8 cellular contexts compared by ENCODE assay signal in the genomic region with DNA sequence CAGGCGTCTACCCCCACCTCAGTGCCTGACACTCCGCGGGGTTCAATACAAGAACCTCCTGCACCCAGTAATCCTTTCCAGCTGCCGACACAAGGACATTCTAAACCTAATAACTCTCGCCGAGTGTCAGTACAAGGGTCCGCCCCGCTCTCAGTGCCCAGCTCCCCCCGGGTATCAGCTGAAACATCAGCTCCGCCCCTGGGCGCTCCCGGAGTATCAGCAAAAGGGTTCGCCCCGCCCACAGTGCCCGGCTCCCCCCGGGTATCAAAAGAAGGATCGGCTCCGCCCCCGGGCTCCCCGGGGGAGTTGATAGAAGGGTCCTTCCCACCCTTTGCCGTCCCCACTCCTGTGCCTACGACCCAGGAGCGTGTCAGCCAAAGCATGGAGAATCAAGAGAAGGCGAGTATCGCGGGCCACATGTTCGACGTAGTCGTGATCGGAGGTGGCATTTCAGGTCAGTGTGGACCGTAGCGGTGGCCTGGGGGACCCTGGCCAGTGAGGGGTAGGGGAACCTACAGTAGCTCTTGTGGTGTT. TPM values are rescaled to one million over a fixed set of nuclear protein-coding genes. Genes with fewer than 3 reads are reported as not detected.
DNase-seq lines count a peak whose midpoint lies in the region; ATAC-seq and TF ChIP-seq lines count a peak whose summit lies in the region.

Gene MAOA (plus strand): TSS at position 339 of the 534 bp plus-strand sequence. CDS start 43 bp downstream, at position 382.

- peak in 1 of 2 donors; percentile 12 for ATAC-seq in activated T-cell treated with anti-CD3 and anti-CD28 coated beads, Interleukin-2, amount 50 U/mL, for 72 hours (replicated peaks in 1 of 2)
- ATAC-seq in naive B cell (ENCODE audit: low read depth in 2 of 2), result no peak
- no peak for ATAC-seq in HG02981 (IDR thresholded peaks at IDR 0.05; ENCODE audit: unreplicated experiment)

- WGBS in testis, 2 donors, result 16 to 25% methylated on average over 13 to 32 of the region's 32 CpGs

- intact Hi-C loops in testis (cut with DNase I; ENCODE audit: low total_unique reads), result no loop called here

- H3K27me3 ChIP-seq in BLaER1 (peaks cover 52% of the 10 kb centered on the region), testis (no peaks in the 10 kb centered on the region)

- H3K4me1 ChIP-seq in BLaER1, result no peaks in the 10 kb centered on the region
- no peaks in the 10 kb centered on the region for H3K4me1 ChIP-seq in testis

- H3K36me3 Mint-ChIP-seq in activated T-cell treated with anti-CD3 and anti-CD28 coated beads, Interleukin-2, amount 50 U/mL, for 72 hours (ENCODE audit: insufficient read depth in 2 of 2), result no peaks in the 10 kb centered on the region
- no peaks in the 10 kb centered on the region for H3K36me3 Mint-ChIP-seq in naive B cell

- H3K9me3 Mint-ChIP-seq in activated T-cell treated with anti-CD3 and anti-CD28 coated beads, Interleukin-2, amount 50 U/mL, for 72 hours, result no peaks in the 10 kb centered on the region
- H3K9me3 Mint-ChIP-seq in naive B cell, result peaks cover 0 to 16% (median 0%) of the 10 kb centered on the region in 7 donors

- no peak within 1 kb of the TSS for H3K9ac ChIP-seq in BLaER1

- H3K27ac ChIP-seq in BLaER1, result peak within 1 kb of the TSS; percentile 95; the same call in 1 of the 2 replicates
- H3K27ac ChIP-seq in testis, result peak within 1 kb of the TSS; percentile 63 to 78

- H4K20me1 ChIP-seq in BLaER1, result no peaks in the 10 kb centered on the region

- H3K4me3 Mint-ChIP-seq in activated T-cell treated with anti-CD3 and anti-CD28 coated beads, Interleukin-2, amount 50 U/mL, for 72 hours, result peak within 1 kb of the TSS; percentile 89 to 95
- H3K4me3 Mint-ChIP-seq in naive B cell, result peak within 1 kb of the TSS; percentile 74 to 94 (median 84)

- peak; percentile 16 for DNase-seq in NCI-H460 (ENCODE audit: extremely low read depth, low read depth)
- DNase-seq in activated T-cell treated with anti-CD3 and anti-CD28 coated beads, Interleukin-2, amount 50 U/mL, for 72 hours, result peak; percentile 40 to 41
- peak; percentile 55 for DNase-seq in fibroblast of pulmonary artery (ENCODE audit: low read depth)
- no peak for DNase-seq in naive B cell
- DNase-seq in testis, result peak; percentile 58
- DNase-seq in NCI-H69 (lab: John Stamatoyannopoulos, UW), result no peak

- H3K4me3 ChIP-seq in BLaER1 (peak within 1 kb of the TSS; percentile 64), fibroblast of pulmonary artery (replicated peaks; ENCODE audit: low read depth, low read length) (peak within 1 kb of the TSS; percentile 75), testis (peak within 1 kb of the TSS; percentile 63 to 70)

- peaks cover 20% of the 10 kb centered on the region for H3K9me3 ChIP-seq in BLaER1
- H3K9me3 ChIP-seq in testis, result no peaks in the 10 kb centered on the region

- TF ChIP-seq CTCF in fibroblast of pulmonary artery (IDR thresholded peaks at IDR 0.05; ENCODE audit: low read length, missing control alignments) (no peak), testis (IDR thresholded peaks at IDR 0.05) (no peak)

- TF ChIP-seq POLR2A in testis (IDR thresholded peaks at IDR 0.05), result no peak

- peaks cover 9% of the 10 kb centered on the region for H3K4me1 Mint-ChIP-seq in activated T-cell treated with anti-CD3 and anti-CD28 coated beads, Interleukin-2, amount 50 U/mL, for 72 hours (ENCODE audit: low read depth)
- H3K4me1 Mint-ChIP-seq in naive B cell, result peaks cover 0 to 11% (median 9%) of the 10 kb centered on the region in 3 donors

- peaks cover 15% of the 10 kb centered on the region for H3K27me3 Mint-ChIP-seq in activated T-cell treated with anti-CD3 and anti-CD28 coated beads, Interleukin-2, amount 50 U/mL, for 72 hours (ENCODE audit: low read depth)
- H3K27me3 Mint-ChIP-seq in naive B cell, result peaks cover 0 to 14% (median 9%) of the 10 kb centered on the region in 3 donors

- H3K27ac Mint-ChIP-seq in activated T-cell treated with anti-CD3 and anti-CD28 coated beads, Interleukin-2, amount 50 U/mL, for 72 hours, result peak within 1 kb of the TSS; percentile 29
- peak within 1 kb of the TSS in 3 of 6 donors; percentile 16 to 81 (median 73) for H3K27ac Mint-ChIP-seq in naive B cell

- H3K4me2 ChIP-seq in BLaER1, result peak within 1 kb of the TSS; percentile 59

- H3K36me3 ChIP-seq in BLaER1 (no peaks in the 10 kb centered on the region), testis (ENCODE audit: low read depth, missing control alignments) (no peaks in the 10 kb centered on the region)

RNA-seq across cellular contexts. Expression of gene MAOA, which starts in this region (rescaled TPM):
- 17.6 and 18.2 TPM in 2 replicates for total RNA-seq in NCI-H460 (2014; rRNA removed; shearing (Covaris generic))
- 5.4 and 9.0 TPM in 2 replicates for polyA plus RNA-seq in NCI-H460 (2014; cell fraction: nucleus; rRNA removed)
- 10 to 100 TPM in 1 of 2 donors, 1 to 10 TPM in 1; 6.3 to 13.2 TPM for total RNA-seq in activated T-cell treated with anti-CD3 and anti-CD28 coated beads, Interleukin-2, amount 50 U/mL, for 72 hours
- polyA plus RNA-seq in naive B cell (ENCODE audit: low read depth in 6 of 6) (not detected), testis (ENCODE audit: insufficient read depth, low read depth, low replicate concordance) (11.8 TPM)
- total RNA-seq in testis, result 10 to 100 TPM in 1 of 2 donors, 1 to 10 TPM in 1; 6.5 to 12.3 TPM

Comparison
In these comparisons a context has a peak if more than half of its experiments do, and no peak if none do; other contexts are left out.
1. RNA of gene MAOA (polyA plus RNA-seq): 11.8 TPM in testis (single experiment); not detected in naive B cell; every median in the first group is over 10 times any median in the second.
2. DNase-seq: peak in NCI-H460 (single experiment), activated T-cell treated with anti-CD3 and anti-CD28 coated beads, Interleukin-2, amount 50 U/mL, for 72 hours (2 of 2), fibroblast of pulmonary artery (single experiment) and testis (single experiment); none in naive B cell (single experiment) and NCI-H69 (single experiment).
3. Peak in every context shown above with its lines, with median percentiles within 50 percentile points of each other: H3K4me3 ChIP-seq.